38 cellular contexts compared by ENCODE assay signal in the genomic region with DNA sequence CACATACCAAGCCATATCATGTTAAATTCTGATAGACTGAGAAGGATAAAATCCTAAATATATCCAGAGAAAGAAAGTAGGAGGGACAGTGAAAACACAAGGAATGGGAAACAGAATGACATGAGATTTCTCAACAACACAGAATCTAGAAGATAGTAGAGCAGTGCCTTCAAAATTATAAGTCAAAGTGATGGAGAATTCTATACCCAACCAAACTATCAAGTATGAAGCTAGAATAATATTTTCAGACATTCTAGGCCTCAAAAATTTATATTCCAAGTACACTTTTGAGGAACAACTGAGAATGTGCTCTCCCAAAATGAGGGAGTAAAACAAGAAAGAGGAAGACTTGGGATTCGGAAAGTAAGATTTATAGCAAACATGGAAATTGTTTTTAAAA. TPM values are rescaled to one million over a fixed set of nuclear protein-coding genes. Genes with fewer than 3 reads are reported as not detected.
"Had no signal": no experiment of that assay in that cellular context is flagged by ENCODE, and none has a peak within 500 bp of the region (broad histone marks: within the 10 kb centered on the region; RNA-seq: fewer than 3 reads in every experiment).

No MANE protein-coding gene starts in this region.

- DNase-seq: Karpas-422, Kasumi-1, MG63, MM.1S, MV-4-11, NCI-H1048, NCI-H1092, NCI-H1092 treated with DMSO at 0.1 percent for 48 hours, NCI-H1105, NCI-H1105 treated with DMSO at 0.1 percent for 48 hours, NCI-H1417, NCI-H1417 treated with DMSO at 0.1 percent for 48 hours, NCI-H1436, NCI-H1436 treated with DMSO at 0.1 percent for 48 hours, NCI-H146, NCI-H1694, NCI-H1694 treated with DMSO at 0.1 percent for 48 hours, NCI-H187, NCI-H187 treated with DMSO at 0.1 percent for 48 hours, NCI-H1930, NCI-H2029, NCI-H2029 treated with DMSO at 0.1 percent for 48 hours, NCI-H2081, NCI-H2081 treated with DMSO at 0.1 percent for 48 hours, NCI-H2107, NCI-H2171, NCI-H2171 treated with DMSO at 0.1 percent for 48 hours, NCI-H2227 treated with DMSO at 0.1 percent for 48 hours, NCI-H226, NCI-H345, NCI-H446, NCI-H446 treated with DMSO at 0.1 percent for 48 hours, NCI-H510A, NCI-H510A treated with DMSO at 0.1 percent for 48 hours had no signal

- H3K36me3 ChIP-seq: MG63 had no signal

- H3K27me3 ChIP-seq: MG63 had no signal

- H3K4me3 ChIP-seq: MG63 had no signal

RNA-seq across cellular contexts. Expression of gene MORN5, which starts 55.7 kb away (rescaled TPM):
- total RNA-seq: LHCN-M2, M059J, MCF 10A, NCI-H460 had no signal
